Comparison of ENCODE assay signal across 8 cellular contexts in the genomic region with DNA sequence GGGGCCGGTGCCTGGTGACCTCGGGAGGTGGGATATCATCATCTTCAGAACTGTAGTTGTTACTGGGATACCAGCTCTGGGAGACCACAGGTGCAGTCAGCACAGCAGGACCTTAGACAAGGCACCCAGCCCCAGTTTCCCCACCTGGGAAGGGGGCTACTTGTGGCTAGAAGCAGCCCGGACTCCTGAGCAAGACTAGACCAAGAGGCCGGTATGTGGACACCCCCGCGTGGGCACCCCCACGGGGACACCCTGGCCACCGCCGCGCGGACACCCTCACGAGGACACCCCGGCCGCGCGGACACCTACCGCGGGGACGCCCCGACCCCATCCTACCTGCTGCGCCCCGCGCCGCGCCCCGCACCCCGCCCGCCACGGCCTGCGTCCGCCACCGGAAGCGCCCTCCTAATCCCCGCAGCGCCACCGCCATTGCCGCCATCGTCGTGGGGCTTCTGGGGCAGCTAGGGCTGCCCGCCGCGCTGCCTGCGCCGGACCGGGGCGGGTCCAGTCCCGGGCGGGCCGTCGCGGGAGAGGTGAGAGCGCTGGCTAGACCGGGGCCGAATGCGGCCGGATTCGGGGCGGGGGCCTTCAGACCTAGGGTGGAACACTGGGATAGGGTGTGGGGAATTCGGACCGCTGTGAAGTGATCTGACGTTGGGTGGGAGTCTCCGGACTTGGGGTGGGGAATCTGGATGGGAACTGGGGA. TPM values are rescaled to one million over a fixed set of nuclear protein-coding genes. Genes with fewer than 3 reads are reported as not detected.
DNase-seq lines count a peak whose midpoint lies in the region; ATAC-seq and TF ChIP-seq lines count a peak whose summit lies in the region.

A gene (plus strand): TSS at position 408 of the 706 bp plus-strand sequence. CDS start 20,755 bp downstream, outside the sequence.
A gene (minus strand): TSS at position 454 of the 706 bp plus-strand sequence. CDS start 15 bp downstream, at position 439.

- in situ Hi-C loops in T47D (cut with HindIII; ENCODE audit: low pct_unique_long_range_greater_than_20kb, low sequenced_read_pairs), result no loop called here

- peaks cover 0 to 2% (median 0%) of the 10 kb centered on the region in 3 donors for H3K27me3 Mint-ChIP-seq in immature natural killer cell (ENCODE audit: low read depth in 3 of 3)

- peak within 1 kb of the TSS; percentile 86 for H3K4me3 ChIP-seq in WERI-Rb-1 (ENCODE audit: low read depth, low read length)

- H3K36me3 Mint-ChIP-seq in immature natural killer cell, result peaks cover 7 to 19% (median 9%) of the 10 kb centered on the region in 3 donors

- H3K9me3 Mint-ChIP-seq in immature natural killer cell, result peaks cover 2 to 6% (median 3%) of the 10 kb centered on the region in 6 donors

- peaks cover 2% of the 10 kb centered on the region for H3K9me3 ChIP-seq in KOPT-K1 (ENCODE audit: insufficient read depth, low read length, poor library complexity, severe bottlenecking)
- no peaks in the 10 kb centered on the region for H3K9me3 ChIP-seq in WERI-Rb-1 (ENCODE audit: severe bottlenecking)

- peak within 1 kb of the TSS; percentile 82 to 95 (median 90) for H3K27ac Mint-ChIP-seq in immature natural killer cell

- peak within 1 kb of the TSS; percentile 90 to 95 (median 94) for H3K4me3 Mint-ChIP-seq in immature natural killer cell

- H3K4me1 Mint-ChIP-seq in immature natural killer cell, result peaks cover 35 to 39% of the 10 kb centered on the region in 2 donors

- H3K36me3 ChIP-seq in KOPT-K1 (ENCODE audit: insufficient read depth, low read length) (peaks cover 9% of the 10 kb centered on the region; the same call in 1 of the 2 replicates), WERI-Rb-1 (peaks cover 15% of the 10 kb centered on the region; the same call in 1 of the 2 replicates)

- H3K27me3 ChIP-seq in WERI-Rb-1 (ENCODE audit: insufficient read depth, low read depth, severe bottlenecking), result no peaks in the 10 kb centered on the region

- DNase-seq in SHP77 (lab: John Stamatoyannopoulos, UW) (peak; percentile 38 to 47), SHP77 treated with DMSO at 0.1 percent for 48 hours (lab: John Stamatoyannopoulos, UW) (no peak), WERI-Rb-1 (peak; percentile 83), T47D (ENCODE audit: low read depth in 1 of 2, low spot score in 1 of 2) (peak; percentile 57 to 71), immature natural killer cell (peak; percentile 72 to 76 (median 75))
- peak; percentile 50 to 59 for DNase-seq in stimulated activated CD4-positive, alpha-beta T cell treated with anti-CD3 and anti-CD28 coated beads, Interleukin-12 subunit alpha, Interleukin-12 subunit beta, amount 100 ng/mL, for 24 hours (ENCODE audit: low read depth in 2 of 2)

- ATAC-seq in HG02623 (IDR thresholded peaks at IDR 0.05; ENCODE audit: unreplicated experiment), result no peak

- no peak for TF ChIP-seq CTCF in WERI-Rb-1 (IDR thresholded peaks at IDR 0.05; ENCODE audit: low read depth, low read length)

- H3K27ac ChIP-seq in KOPT-K1 (ENCODE audit: low read depth, low read length, poor library complexity, severe bottlenecking) (peak within 1 kb of the TSS; percentile 91), WERI-Rb-1 (peak within 1 kb of the TSS; percentile 96)

RNA-seq across cellular contexts. Expression of the first gene that starts in this region (rescaled TPM):
- polyA plus RNA-seq in immature natural killer cell, result 100 to 1,000 TPM; 130 to 167 (median 155) TPM

RNA-seq across cellular contexts. Expression of the second gene that starts in this region (rescaled TPM):
- 10 to 100 TPM; 11.0 to 17.1 (median 15.5) TPM for polyA plus RNA-seq in immature natural killer cell
